In genomic region chr3:42123012-42123581, GRCh38 we compare ENCODE assay signal across 1 cellular context.
TF ChIP-seq lines count a peak whose summit lies in the region.

No MANE protein-coding gene starts in this region.

TF ChIP-seq in IMR-90, 13 proteins besides CTCF, POLR2A, EP300 and RAD21 (continued from another document):
- TF ChIP-seq ELK1 (IDR thresholded peaks at IDR 0.05; ENCODE audit: borderline replicate concordance, low read depth, low read length) (no peak), RFX5 (IDR thresholded peaks at IDR 0.05; ENCODE audit: low read depth, low read length) (no peak), FOS (IDR thresholded peaks at IDR 0.05; ENCODE audit: low read depth, low read length) (no peak)
